1 cellular context compared by ENCODE assay signal in genomic region chr11:12086271-12087074, GRCh38.
TF ChIP-seq lines count a peak whose summit lies in the region.

No MANE protein-coding gene starts in this region.

TF ChIP-seq in HepG2, 621 proteins besides CTCF, POLR2A, EP300 and RAD21 (continued from another document):
- TF ChIP-seq ZNF280B (CRISPR knock-in tag; IDR thresholded peaks at IDR 0.05; ENCODE audit: borderline replicate concordance), result no peak
TF ChIP-seq in HepG2: peak in this region for 1.
